14 cellular contexts compared by ENCODE assay signal in genomic region chr11:36619502-36619901, GRCh38. TPM values are rescaled to one million over a fixed set of nuclear protein-coding genes. Genes with fewer than 3 reads are reported as not detected.
DNase-seq lines count a peak whose midpoint lies in the region; ATAC-seq and TF ChIP-seq lines count a peak whose summit lies in the region.
"Had no signal": no experiment of that assay in that cellular context is flagged by ENCODE, and none has a peak within 500 bp of the region (broad histone marks: within the 10 kb centered on the region; RNA-seq: fewer than 3 reads in every experiment).

No MANE protein-coding gene starts in this region.

- TF ChIP-seq CTCF in glutamatergic neuron (IDR thresholded peaks at IDR 0.05; ENCODE audit: partially characterized antibody, unreplicated experiment) (no peak), tibial nerve (IDR thresholded peaks at IDR 0.05) (no peak)

- ATAC-seq in SK-N-SH treated with all-trans-retinoic acid at 6 μM for 48 hours: peak; percentile 56
- no peak for ATAC-seq in sciatic nerve
- no peak for ATAC-seq in GM19397 (IDR thresholded peaks at IDR 0.05; ENCODE audit: unreplicated experiment)
- ATAC-seq: pancreas had no signal

- TF ChIP-seq POLR2A in tibial nerve (IDR thresholded peaks at IDR 0.05): no peak

- no peaks in the 10 kb centered on the region for H3K36me3 Mint-ChIP-seq in glutamatergic neuron (ENCODE audit: unreplicated experiment)

- peaks cover 11% of the 10 kb centered on the region for H3K4me1 ChIP-seq in skeletal muscle satellite cell (ENCODE audit: control insufficient read depth, insufficient read depth, low read length)
- H3K4me1 ChIP-seq in tibial nerve: peaks cover 0 to 22% (median 0%) of the 10 kb centered on the region in 4 donors

- H3K27me3 ChIP-seq in skeletal muscle satellite cell (ENCODE audit: control insufficient read depth, insufficient read depth, low read length): no peaks in the 10 kb centered on the region
- H3K27me3 ChIP-seq in tibial nerve: no peaks in the 10 kb centered on the region
- H3K27me3 ChIP-seq: pancreas had no signal

- peak overlapping the region; percentile 35 for H3K4me2 ChIP-seq in skeletal muscle satellite cell (ENCODE audit: low read length)

- no peak for TF ChIP-seq EP300 in tibial nerve (IDR thresholded peaks at IDR 0.05)

- WGBS in tibial nerve, 2 donors: 26 to 27% methylated on average over 5 of the region's 5 CpGs

- intact Hi-C loops in sciatic nerve (cut with DNase I): no loop called here

- H3K4me3 Mint-ChIP-seq in glutamatergic neuron (ENCODE audit: unreplicated experiment): peak overlapping the region; percentile 72

- H3K36me3 ChIP-seq in skeletal muscle satellite cell (ENCODE audit: insufficient read depth, low read length): no peaks in the 10 kb centered on the region
- no peaks in the 10 kb centered on the region for H3K36me3 ChIP-seq in tibial nerve
- H3K36me3 ChIP-seq: pancreas had no signal

- H3K9me3 Mint-ChIP-seq in glutamatergic neuron (ENCODE audit: unreplicated experiment): no peaks in the 10 kb centered on the region

- no peak overlapping the region for H3K4me3 ChIP-seq in skeletal muscle satellite cell (ENCODE audit: low read length)
- peak overlapping the region in 1 of 4 donors; percentile 9 for H3K4me3 ChIP-seq in tibial nerve
- H3K4me3 ChIP-seq: pancreas had no signal

- no peak overlapping the region for H3K27ac ChIP-seq in tibial nerve
- H3K27ac ChIP-seq: 22Rv1, pancreas had no signal

- H3K9ac ChIP-seq in skeletal muscle satellite cell (ENCODE audit: low read depth, low read length): no peak overlapping the region

- no peaks in the 10 kb centered on the region for H3K9me3 ChIP-seq in skeletal muscle satellite cell (replicated peaks; ENCODE audit: low read length)
- H3K9me3 ChIP-seq in tibial nerve: no peaks in the 10 kb centered on the region
- H3K9me3 ChIP-seq: pancreas had no signal

- H3K27ac Mint-ChIP-seq in glutamatergic neuron (ENCODE audit: unreplicated experiment): peak overlapping the region; percentile 39

- peaks cover 1% of the 10 kb centered on the region for H3K27me3 Mint-ChIP-seq in glutamatergic neuron (ENCODE audit: unreplicated experiment)

- peaks cover 12% of the 10 kb centered on the region for H3K4me1 Mint-ChIP-seq in glutamatergic neuron (ENCODE audit: low read depth, unreplicated experiment)

- peak; percentile 20 for DNase-seq in DMS 273 (lab: John Stamatoyannopoulos, UW; ENCODE audit: unreplicated experiment)
- DNase-seq in DMS 273 treated with DMSO at 0.1 percent for 48 hours (lab: John Stamatoyannopoulos, UW): no peak
- DNase-seq in glutamatergic neuron: no peak
- DNase-seq in sciatic nerve (ENCODE audit: low spot score): no peak
- no peak for DNase-seq in tibial nerve (ENCODE audit: low spot score in 2 of 2)
- DNase-seq: activated T-cell treated with anti-CD3 and anti-CD28 coated beads for 4 hours, kidney glomerular epithelial cell, pancreas had no signal

TF ChIP-seq in SK-N-SH treated with all-trans-retinoic acid at 6 μM for 48 hours, 23 proteins besides CTCF, POLR2A, EP300 and RAD21 (continues in another document):
- no peak; the same call in 1 of the 2 replicates for TF ChIP-seq POU6F1 (CRISPR knock-in tag; IDR thresholded peaks at IDR 0.05; ENCODE audit: borderline replicate concordance, low read depth)
- no peak for TF ChIP-seq RARB (CRISPR knock-in tag; IDR thresholded peaks at IDR 0.05)
- no peak for TF ChIP-seq PATZ1 (CRISPR knock-in tag; IDR thresholded peaks at IDR 0.05; ENCODE audit: borderline replicate concordance)
- peak; percentile 51; the same call in 1 of the 2 replicates for TF ChIP-seq ISL1 (CRISPR knock-in tag; IDR thresholded peaks at IDR 0.05)
- no peak for TF ChIP-seq SNAI2 (CRISPR knock-in tag; IDR thresholded peaks at IDR 0.05)
- no peak for TF ChIP-seq CREB5 (CRISPR knock-in tag; IDR thresholded peaks at IDR 0.05; ENCODE audit: low read depth)
- TF ChIP-seq TCF4 (CRISPR knock-in tag; IDR thresholded peaks at IDR 0.05; ENCODE audit: borderline replicate concordance): peak; percentile 94
- TF ChIP-seq ARNTL (CRISPR knock-in tag; IDR thresholded peaks at IDR 0.05; ENCODE audit: borderline replicate concordance, low read depth): no peak
- peak; percentile 35; the same call in 1 of the 2 replicates for TF ChIP-seq ZFP30 (CRISPR knock-in tag; IDR thresholded peaks at IDR 0.05)
- TF ChIP-seq CSRNP3 (CRISPR knock-in tag; IDR thresholded peaks at IDR 0.05): no peak
- TF ChIP-seq ZC3H10 (CRISPR knock-in tag; IDR thresholded peaks at IDR 0.05): no peak

RNA-seq across cellular contexts. Expression of gene RAG2, which starts 21.5 kb away (rescaled TPM):
- not detected for total RNA-seq in glutamatergic neuron (ENCODE audit: unreplicated experiment)
- not detected in 2 replicates for total RNA-seq in skeletal muscle satellite cell (2012; rRNA removed)
- not detected for total RNA-seq in sciatic nerve
- total RNA-seq in tibial nerve: not detected
- total RNA-seq: astrocyte, pancreas, subcutaneous adipose tissue had no signal

RNA-seq across cellular contexts. Expression of gene IFTAP, which starts 25.2 kb away (rescaled TPM):
- total RNA-seq in glutamatergic neuron (ENCODE audit: unreplicated experiment) (31.2 TPM), sciatic nerve (21.0 TPM), tibial nerve (10 to 100 TPM; 17.2 to 40.2 (median 20.7) TPM)
- 19.8 and 25.8 TPM in 2 replicates for total RNA-seq in skeletal muscle satellite cell (2012; rRNA removed)

RNA-seq across cellular contexts. Expression of gene RAG1, which starts 51.7 kb away (rescaled TPM):
- 0.39 TPM for total RNA-seq in glutamatergic neuron (ENCODE audit: unreplicated experiment)
- 0.22 and 0.25 TPM in 2 replicates for total RNA-seq in skeletal muscle satellite cell (2012; rRNA removed)
- 0.67 TPM for total RNA-seq in sciatic nerve
- under 1 TPM; 0.22 to 0.60 (median 0.41) TPM for total RNA-seq in tibial nerve
